ENCODE assay signal across 2 cellular contexts in genomic region chr20:1636621-1637020, GRCh38.
TF ChIP-seq lines count a peak whose summit lies in the region.

No MANE protein-coding gene starts in this region.

TF ChIP-seq in HCT116, 20 proteins besides CTCF, POLR2A, EP300 and RAD21:
- TF ChIP-seq ZNF274 (IDR thresholded peaks at IDR 0.05; ENCODE audit: low read depth, low read length) (no peak), EZH2phosphoT487 (IDR thresholded peaks at IDR 0.05; ENCODE audit: borderline replicate concordance) (no peak), YY1 (IDR thresholded peaks at IDR 0.05; ENCODE audit: extremely low read depth, insufficient replicate concordance, low read depth, low read length) (no peak), SP1 (IDR thresholded peaks at IDR 0.05; ENCODE audit: low read depth) (no peak)

TF ChIP-seq in GM12878, 131 proteins besides CTCF, POLR2A, EP300 and RAD21:
- TF ChIP-seq BHLHE40 (IDR thresholded peaks at IDR 0.05; ENCODE audit: borderline replicate concordance in 1 of 2, low read depth in 2 of 2, low read length in 1 of 2), result no peak
- TF ChIP-seq HCFC1 (IDR thresholded peaks at IDR 0.05; ENCODE audit: low read length), result no peak
- TF ChIP-seq GABPA (IDR thresholded peaks at IDR 0.05; ENCODE audit: low read depth), result no peak
- TF ChIP-seq ATF2 (IDR thresholded peaks at IDR 0.05; ENCODE audit: low read length), result no peak
- TF ChIP-seq SKIL (IDR thresholded peaks at IDR 0.05; ENCODE audit: low read depth, poor library complexity, severe bottlenecking), result no peak
- no peak for TF ChIP-seq CBFB (IDR thresholded peaks at IDR 0.05; ENCODE audit: low read depth)
- no peak for TF ChIP-seq KLF5 (IDR thresholded peaks at IDR 0.05; ENCODE audit: partially characterized antibody)
- no peak for TF ChIP-seq RBBP5 (conservative IDR thresholded peaks at IDR 0.05)
- TF ChIP-seq USF1 (IDR thresholded peaks at IDR 0.05; ENCODE audit: borderline replicate concordance, extremely low read length, insufficient read depth, low read depth, low read length), result no peak
- no peak for TF ChIP-seq TCF3 (IDR thresholded peaks at IDR 0.05; ENCODE audit: borderline replicate concordance, insufficient read depth, low read depth, low read length)
- no peak for TF ChIP-seq CEBPZ (IDR thresholded peaks at IDR 0.05; ENCODE audit: low read depth, low read length)
- no peak for TF ChIP-seq ZBTB33 (IDR thresholded peaks at IDR 0.05)
